ENCODE assay signal across 1 cellular context in the genomic region with DNA sequence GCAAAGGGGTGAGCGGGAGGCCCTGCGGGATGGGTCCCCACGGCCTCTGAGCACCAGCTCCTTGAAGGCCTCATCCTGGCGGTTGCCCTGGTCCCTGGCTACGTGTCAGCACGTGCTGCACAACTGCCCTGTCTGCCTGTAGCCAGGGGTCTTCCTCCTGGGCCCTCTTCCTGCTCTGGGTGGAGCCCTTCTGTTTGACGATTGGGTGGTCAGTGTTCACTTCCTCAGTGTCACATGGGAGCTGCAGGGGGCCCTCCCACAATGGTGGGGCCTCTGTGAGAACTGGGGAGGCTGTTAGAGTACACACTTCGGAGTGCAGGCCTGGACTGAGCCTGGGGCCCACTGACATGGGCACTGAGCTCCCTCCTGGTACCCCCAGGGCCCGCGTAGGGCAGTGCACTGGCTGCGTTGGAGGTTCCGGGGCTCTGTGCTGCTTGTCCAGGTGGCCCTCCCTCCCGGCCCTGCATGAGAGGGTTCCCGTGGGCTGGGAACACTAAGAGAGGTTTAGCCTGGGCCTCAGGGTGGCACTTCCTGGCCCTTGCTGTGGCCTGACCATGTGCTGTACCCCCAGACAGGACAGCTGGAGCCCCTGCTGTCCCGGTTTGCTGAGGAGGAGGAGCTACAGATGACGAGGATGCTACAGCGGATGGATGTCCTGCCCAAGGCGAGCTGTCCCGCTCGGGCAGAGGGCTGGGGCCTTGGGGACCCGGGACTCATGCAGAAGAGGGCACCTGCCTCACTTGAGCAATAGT.
TF ChIP-seq lines count a peak whose summit lies in the region.

No MANE protein-coding gene starts in this region.

TF ChIP-seq in K562, 482 proteins besides CTCF, POLR2A, EP300 and RAD21 (continues in another document):
- TF ChIP-seq SNRNP70 (optimal IDR thresholded peaks at IDR 0.05; ENCODE audit: low read depth, low read length) (no peak), ZKSCAN1 (IDR thresholded peaks at IDR 0.05; ENCODE audit: low read depth, low read length) (no peak), THRB (CRISPR knock-in tag; conservative IDR thresholded peaks at IDR 0.05) (0 out of 2 replicates have a peak, but pooled peaks have one; percentile 18), SPI1 (IDR thresholded peaks at IDR 0.05; ENCODE audit: borderline replicate concordance, low read depth, low read length) (0 out of 2 replicates have a peak, but pooled peaks have one; percentile 26), ZC3H4 (CRISPR knock-in tag; IDR thresholded peaks at IDR 0.05; ENCODE audit: borderline replicate concordance) (0 out of 2 replicates have a peak, but pooled peaks have one; percentile 58), ZNF695 (CRISPR knock-in tag; IDR thresholded peaks at IDR 0.05) (no peak), TRIM28 (IDR thresholded peaks at IDR 0.05) (no peak), MTF1 (CRISPR knock-in tag; IDR thresholded peaks at IDR 0.05; ENCODE audit: borderline replicate concordance) (0 out of 2 replicates have a peak, but pooled peaks have one; percentile 18), HMGN3 (IDR thresholded peaks at IDR 0.05; ENCODE audit: borderline replicate concordance, extremely low read depth, insufficient read length, low read depth, low read length) (no peak), PTBP1 (IDR thresholded peaks at IDR 0.05; ENCODE audit: low read depth, low read length) (no peak), NKRF (IDR thresholded peaks at IDR 0.05; ENCODE audit: borderline replicate concordance) (no peak), NUFIP1 (IDR thresholded peaks at IDR 0.05; ENCODE audit: partially characterized antibody) (no peak), ZFPM2 (CRISPR knock-in tag; IDR thresholded peaks at IDR 0.05) (no peak), DPF2 (IDR thresholded peaks at IDR 0.05) (no peak), ZNF77 (CRISPR knock-in tag; IDR thresholded peaks at IDR 0.05) (no peak), ARNT (IDR thresholded peaks at IDR 0.05) (no peak), PCBP2 (IDR thresholded peaks at IDR 0.05; ENCODE audit: low read depth, low read length, poor library complexity, severe bottlenecking) (no peak), PCBP1 (IDR thresholded peaks at IDR 0.05; ENCODE audit: low read depth, low read length, poor library complexity, severe bottlenecking) (no peak), NCOA2 (IDR thresholded peaks at IDR 0.05; ENCODE audit: partially characterized antibody in 2 of 2) (no peak), CBX8 (IDR thresholded peaks at IDR 0.05; ENCODE audit: borderline replicate concordance, extremely low read depth, low read depth, low read length, poor library complexity, severe bottlenecking) (no peak), ZFP91 (CRISPR knock-in tag; IDR thresholded peaks at IDR 0.05) (no peak), DNMT1 (IDR thresholded peaks at IDR 0.05) (no peak), TCF15 (CRISPR knock-in tag; IDR thresholded peaks at IDR 0.05) (no peak), EP400 (IDR thresholded peaks at IDR 0.05) (no peak), RCOR1 (IDR thresholded peaks at IDR 0.05; ENCODE audit: borderline replicate concordance in 1 of 2, low read depth in 2 of 2, low read length in 2 of 2) (no peak), GABPB2 (CRISPR knock-in tag; conservative IDR thresholded peaks at IDR 0.05) (no peak), MAFG (tag; conservative IDR thresholded peaks at IDR 0.05) (no peak), SRF (CRISPR knock-in tag; IDR thresholded peaks at IDR 0.05) (no peak), U2AF1 (optimal IDR thresholded peaks at IDR 0.05; ENCODE audit: low read depth, low read length) (no peak), MIER1 (IDR thresholded peaks at IDR 0.05; ENCODE audit: low read depth) (no peak), ERF (CRISPR knock-in tag; IDR thresholded peaks at IDR 0.05) (no peak), MYBL2 (IDR thresholded peaks at IDR 0.05; ENCODE audit: low read depth) (no peak), MYBL2 (CRISPR knock-in tag; IDR thresholded peaks at IDR 0.05; ENCODE audit: borderline replicate concordance) (no peak; the same call in 1 of the 2 replicates), ZNF133 (CRISPR knock-in tag; IDR thresholded peaks at IDR 0.05) (no peak), RBBP5 (IDR thresholded peaks at IDR 0.05; ENCODE audit: borderline replicate concordance, insufficient read depth, low read length, poor library complexity, severe bottlenecking) (peak; percentile 4), ATF2 (CRISPR knock-in tag; IDR thresholded peaks at IDR 0.05) (peak; percentile 8; the same call in 1 of the 2 replicates), ZNF3 (CRISPR knock-in tag; IDR thresholded peaks at IDR 0.05) (no peak)
- TF ChIP-seq, protein P1, sequence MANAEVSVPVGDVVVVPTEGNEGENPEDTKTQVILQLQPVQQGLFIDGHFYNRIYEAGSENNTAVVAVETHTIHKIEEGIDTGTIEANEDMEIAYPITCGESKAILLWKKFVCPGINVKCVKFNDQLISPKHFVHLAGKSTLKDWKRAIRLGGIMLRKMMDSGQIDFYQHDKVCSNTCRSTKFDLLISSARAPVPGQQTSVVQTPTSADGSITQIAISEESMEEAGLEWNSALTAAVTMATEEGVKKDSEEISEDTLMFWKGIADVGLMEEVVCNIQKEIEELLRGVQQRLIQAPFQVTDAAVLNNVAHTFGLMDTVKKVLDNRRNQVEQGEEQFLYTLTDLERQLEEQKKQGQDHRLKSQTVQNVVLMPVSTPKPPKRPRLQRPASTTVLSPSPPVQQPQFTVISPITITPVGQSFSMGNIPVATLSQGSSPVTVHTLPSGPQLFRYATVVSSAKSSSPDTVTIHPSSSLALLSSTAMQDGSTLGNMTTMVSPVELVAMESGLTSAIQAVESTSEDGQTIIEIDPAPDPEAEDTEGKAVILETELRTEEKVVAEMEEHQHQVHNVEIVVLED (CRISPR knock-in tag; IDR thresholded peaks at IDR 0.05): 0 out of 2 replicates have a peak, but pooled peaks have one; percentile 16
- TF ChIP-seq, protein P2, sequence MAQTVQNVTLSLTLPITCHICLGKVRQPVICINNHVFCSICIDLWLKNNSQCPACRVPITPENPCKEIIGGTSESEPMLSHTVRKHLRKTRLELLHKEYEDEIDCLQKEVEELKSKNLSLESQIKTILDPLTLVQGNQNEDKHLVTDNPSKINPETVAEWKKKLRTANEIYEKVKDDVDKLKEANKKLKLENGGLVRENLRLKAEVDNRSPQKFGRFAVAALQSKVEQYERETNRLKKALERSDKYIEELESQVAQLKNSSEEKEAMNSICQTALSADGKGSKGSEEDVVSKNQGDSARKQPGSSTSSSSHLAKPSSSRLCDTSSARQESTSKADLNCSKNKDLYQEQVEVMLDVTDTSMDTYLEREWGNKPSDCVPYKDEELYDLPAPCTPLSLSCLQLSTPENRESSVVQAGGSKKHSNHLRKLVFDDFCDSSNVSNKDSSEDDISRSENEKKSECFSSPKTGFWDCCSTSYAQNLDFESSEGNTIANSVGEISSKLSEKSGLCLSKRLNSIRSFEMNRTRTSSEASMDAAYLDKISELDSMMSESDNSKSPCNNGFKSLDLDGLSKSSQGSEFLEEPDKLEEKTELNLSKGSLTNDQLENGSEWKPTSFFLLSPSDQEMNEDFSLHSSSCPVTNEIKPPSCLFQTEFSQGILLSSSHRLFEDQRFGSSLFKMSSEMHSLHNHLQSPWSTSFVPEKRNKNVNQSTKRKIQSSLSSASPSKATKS (CRISPR knock-in tag; IDR thresholded peaks at IDR 0.05): no peak
- TF ChIP-seq, protein P3, sequence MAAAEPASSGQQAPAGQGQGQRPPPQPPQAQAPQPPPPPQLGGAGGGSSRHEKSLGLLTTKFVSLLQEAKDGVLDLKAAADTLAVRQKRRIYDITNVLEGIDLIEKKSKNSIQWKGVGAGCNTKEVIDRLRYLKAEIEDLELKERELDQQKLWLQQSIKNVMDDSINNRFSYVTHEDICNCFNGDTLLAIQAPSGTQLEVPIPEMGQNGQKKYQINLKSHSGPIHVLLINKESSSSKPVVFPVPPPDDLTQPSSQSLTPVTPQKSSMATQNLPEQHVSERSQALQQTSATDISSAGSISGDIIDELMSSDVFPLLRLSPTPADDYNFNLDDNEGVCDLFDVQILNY (CRISPR knock-in tag; IDR thresholded peaks at IDR 0.05): no peak
- TF ChIP-seq, protein P4, sequence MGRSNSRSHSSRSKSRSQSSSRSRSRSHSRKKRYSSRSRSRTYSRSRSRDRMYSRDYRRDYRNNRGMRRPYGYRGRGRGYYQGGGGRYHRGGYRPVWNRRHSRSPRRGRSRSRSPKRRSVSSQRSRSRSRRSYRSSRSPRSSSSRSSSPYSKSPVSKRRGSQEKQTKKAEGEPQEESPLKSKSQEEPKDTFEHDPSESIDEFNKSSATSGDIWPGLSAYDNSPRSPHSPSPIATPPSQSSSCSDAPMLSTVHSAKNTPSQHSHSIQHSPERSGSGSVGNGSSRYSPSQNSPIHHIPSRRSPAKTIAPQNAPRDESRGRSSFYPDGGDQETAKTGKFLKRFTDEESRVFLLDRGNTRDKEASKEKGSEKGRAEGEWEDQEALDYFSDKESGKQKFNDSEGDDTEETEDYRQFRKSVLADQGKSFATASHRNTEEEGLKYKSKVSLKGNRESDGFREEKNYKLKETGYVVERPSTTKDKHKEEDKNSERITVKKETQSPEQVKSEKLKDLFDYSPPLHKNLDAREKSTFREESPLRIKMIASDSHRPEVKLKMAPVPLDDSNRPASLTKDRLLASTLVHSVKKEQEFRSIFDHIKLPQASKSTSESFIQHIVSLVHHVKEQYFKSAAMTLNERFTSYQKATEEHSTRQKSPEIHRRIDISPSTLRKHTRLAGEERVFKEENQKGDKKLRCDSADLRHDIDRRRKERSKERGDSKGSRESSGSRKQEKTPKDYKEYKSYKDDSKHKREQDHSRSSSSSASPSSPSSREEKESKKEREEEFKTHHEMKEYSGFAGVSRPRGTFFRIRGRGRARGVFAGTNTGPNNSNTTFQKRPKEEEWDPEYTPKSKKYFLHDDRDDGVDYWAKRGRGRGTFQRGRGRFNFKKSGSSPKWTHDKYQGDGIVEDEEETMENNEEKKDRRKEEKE (IDR thresholded peaks at IDR 0.05; ENCODE audit: borderline replicate concordance in 1 of 2, control insufficient read depth in 1 of 2, low read depth in 2 of 2, low read length in 1 of 2): no peak
- TF ChIP-seq, protein P5, sequence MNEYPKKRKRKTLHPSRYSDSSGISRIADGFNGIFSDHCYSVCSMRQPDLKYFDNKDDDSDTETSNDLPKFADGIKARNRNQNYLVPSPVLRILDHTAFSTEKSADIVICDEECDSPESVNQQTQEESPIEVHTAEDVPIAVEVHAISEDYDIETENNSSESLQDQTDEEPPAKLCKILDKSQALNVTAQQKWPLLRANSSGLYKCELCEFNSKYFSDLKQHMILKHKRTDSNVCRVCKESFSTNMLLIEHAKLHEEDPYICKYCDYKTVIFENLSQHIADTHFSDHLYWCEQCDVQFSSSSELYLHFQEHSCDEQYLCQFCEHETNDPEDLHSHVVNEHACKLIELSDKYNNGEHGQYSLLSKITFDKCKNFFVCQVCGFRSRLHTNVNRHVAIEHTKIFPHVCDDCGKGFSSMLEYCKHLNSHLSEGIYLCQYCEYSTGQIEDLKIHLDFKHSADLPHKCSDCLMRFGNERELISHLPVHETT (CRISPR knock-in tag; conservative IDR thresholded peaks at IDR 0.05 in 1 of 2, IDR thresholded peaks at IDR 0.05 in 1 of 2): 0 out of 4 replicates have a peak, but pooled peaks of 1 of the 2 experiments have one; percentile 20
